18 cellular contexts compared by ENCODE assay signal in the genomic region with DNA sequence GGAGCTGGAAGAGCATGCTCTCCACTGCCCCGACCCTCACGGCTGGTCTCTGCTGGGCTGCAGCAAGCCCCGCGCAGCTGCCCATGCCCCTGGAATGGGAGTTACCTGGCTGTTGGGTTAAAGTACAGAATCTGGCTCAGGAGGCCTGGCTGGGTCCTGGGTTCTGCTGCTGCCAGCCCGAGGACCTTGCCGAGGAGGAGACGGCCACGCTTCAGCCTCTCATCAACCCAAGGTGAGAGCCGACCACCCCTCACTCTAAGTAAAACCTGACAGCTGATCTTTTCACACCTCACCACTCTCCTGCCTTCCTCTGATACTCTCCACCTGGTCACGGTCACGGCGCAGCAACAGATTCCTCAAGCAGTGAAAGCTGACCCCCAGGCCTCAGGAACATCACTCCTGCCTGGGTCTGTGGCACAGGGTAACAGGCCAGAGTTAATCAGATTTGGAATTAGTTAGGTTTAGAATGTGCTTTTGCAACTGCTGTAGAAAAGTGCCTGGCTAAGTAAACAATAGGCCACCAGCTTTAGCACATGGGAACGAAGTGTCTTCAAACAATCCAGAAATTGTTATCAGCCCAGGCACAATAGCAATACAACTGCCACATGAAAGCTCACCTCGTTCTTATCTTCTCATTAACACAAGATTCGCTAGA. TPM values are rescaled to one million over a fixed set of nuclear protein-coding genes. Genes with fewer than 3 reads are reported as not detected.
A peak's percentile ranks its signal among the peaks of the same experiment; 100 is the strongest.
DNase-seq lines count a peak whose midpoint lies in the region; ATAC-seq lines count a peak whose summit lies in the region.
"Had no signal": no experiment of that assay in that cellular context is flagged by ENCODE, and none has a peak within 500 bp of the region (broad histone marks: within the 10 kb centered on the region; RNA-seq: fewer than 3 reads in every experiment).

No MANE protein-coding gene starts in this region.

- H3K36me3 Mint-ChIP-seq in stimulated activated effector memory CD8-positive, alpha-beta T cell treated with anti-CD3 and anti-CD28 coated beads, Interleukin-12 subunit alpha, Interleukin-12 subunit beta, amount 100 ng/mL, for 72 hours: no peaks in the 10 kb centered on the region
- H3K36me3 Mint-ChIP-seq in activated CD4-positive, alpha-beta T cell treated with anti-CD3 and anti-CD28 coated beads for 36 hours (ENCODE audit: low read depth): peaks cover 1% of the 10 kb centered on the region
- H3K36me3 Mint-ChIP-seq: immature natural killer cell had no signal

- POLR2A ChIA-PET in activated CD4-positive, alpha-beta T cell treated with anti-CD3 and anti-CD28 coated beads for 36 hours (lab: Charles Lee): no interaction called here

- no peak for DNase-seq in adipocyte (ENCODE audit: low read depth)
- no peak for DNase-seq in left lobe of liver (ENCODE audit: low spot score)
- peak; percentile 48 for DNase-seq in posterior vena cava (ENCODE audit: low spot score)
- DNase-seq in SKM-1 treated with dmso at 0.1 percent for 144 hours (lab: John Stamatoyannopoulos, UW; ENCODE audit: unreplicated experiment): no peak
- DNase-seq in stimulated activated effector memory CD8-positive, alpha-beta T cell treated with anti-CD3 and anti-CD28 coated beads, Interleukin-12 subunit alpha, Interleukin-12 subunit beta, amount 100 ng/mL, for 72 hours (ENCODE audit: low spot score in 2 of 2): no peak
- DNase-seq in activated CD4-positive, alpha-beta T cell treated with anti-CD3 and anti-CD28 coated beads for 36 hours: no peak
- DNase-seq: ACHN; activated CD4-positive, alpha-beta T cell treated with anti-CD3 and anti-CD28 coated beads for 1 hour; activated T-cell treated with anti-CD3 and anti-CD28 coated beads, Interleukin-2, amount 50 U/mL, for 24 hours; effector CD4-positive, alpha-beta T cell; immature natural killer cell; NCI-H2171; OCI-M1; stimulated activated CD4-positive, alpha-beta T cell treated with anti-CD3 and anti-CD28 coated beads, Interleukin-12 subunit alpha, Interleukin-12 subunit beta, amount 100 ng/mL, for 4 hours; T-cell had no signal

- H3K9ac ChIP-seq in BLaER1: no peak overlapping the region
- H3K9ac ChIP-seq in adipocyte (ENCODE audit: low read length): peak overlapping the region; percentile 43

- H3K9me3 ChIP-seq in BLaER1 (peaks cover 22% of the 10 kb centered on the region), adipocyte (ENCODE audit: control insufficient read depth, low read length) (peaks cover 4% of the 10 kb centered on the region)

- H3K4me1 Mint-ChIP-seq in stimulated activated effector memory CD8-positive, alpha-beta T cell treated with anti-CD3 and anti-CD28 coated beads, Interleukin-12 subunit alpha, Interleukin-12 subunit beta, amount 100 ng/mL, for 72 hours: no peaks in the 10 kb centered on the region
- H3K4me1 Mint-ChIP-seq in activated CD4-positive, alpha-beta T cell treated with anti-CD3 and anti-CD28 coated beads for 36 hours: peaks cover 13% of the 10 kb centered on the region
- H3K4me1 Mint-ChIP-seq: immature natural killer cell had no signal

- H3K4me2 ChIP-seq in BLaER1: no peak overlapping the region

- no peak overlapping the region for H3K4me3 Mint-ChIP-seq in stimulated activated effector memory CD8-positive, alpha-beta T cell treated with anti-CD3 and anti-CD28 coated beads, Interleukin-12 subunit alpha, Interleukin-12 subunit beta, amount 100 ng/mL, for 72 hours
- no peak overlapping the region for H3K4me3 Mint-ChIP-seq in activated CD4-positive, alpha-beta T cell treated with anti-CD3 and anti-CD28 coated beads for 36 hours
- H3K4me3 Mint-ChIP-seq: activated T-cell treated with anti-CD3 and anti-CD28 coated beads, Interleukin-2, amount 50 U/mL, for 24 hours; HFFc6; immature natural killer cell; T-cell had no signal

- H3K9me3 Mint-ChIP-seq in stimulated activated effector memory CD8-positive, alpha-beta T cell treated with anti-CD3 and anti-CD28 coated beads, Interleukin-12 subunit alpha, Interleukin-12 subunit beta, amount 100 ng/mL, for 72 hours: peaks cover 2% of the 10 kb centered on the region
- H3K9me3 Mint-ChIP-seq in activated CD4-positive, alpha-beta T cell treated with anti-CD3 and anti-CD28 coated beads for 36 hours (ENCODE audit: low read depth): peaks cover 4% of the 10 kb centered on the region
- H3K9me3 Mint-ChIP-seq: activated T-cell treated with anti-CD3 and anti-CD28 coated beads, Interleukin-2, amount 50 U/mL, for 24 hours; immature natural killer cell had no signal

- CTCF ChIA-PET in activated CD4-positive, alpha-beta T cell treated with anti-CD3 and anti-CD28 coated beads for 36 hours (lab: Charles Lee): no interaction called here

- H4K20me1 ChIP-seq in BLaER1: peaks cover 11% of the 10 kb centered on the region; the same call in 1 of the 2 replicates

- no peak overlapping the region for H3K4me3 ChIP-seq in BLaER1
- H3K4me3 ChIP-seq in adipocyte (ENCODE audit: low read length): no peak overlapping the region

- H3K4me1 ChIP-seq in BLaER1 (peaks cover 65% of the 10 kb centered on the region), adipocyte (ENCODE audit: control insufficient read depth, insufficient read depth, low read length) (peaks cover 18% of the 10 kb centered on the region)

- H3K27ac Mint-ChIP-seq in stimulated activated effector memory CD8-positive, alpha-beta T cell treated with anti-CD3 and anti-CD28 coated beads, Interleukin-12 subunit alpha, Interleukin-12 subunit beta, amount 100 ng/mL, for 72 hours: no peak overlapping the region
- H3K27ac Mint-ChIP-seq in activated CD4-positive, alpha-beta T cell treated with anti-CD3 and anti-CD28 coated beads for 36 hours: no peak overlapping the region
- H3K27ac Mint-ChIP-seq: activated T-cell treated with anti-CD3 and anti-CD28 coated beads, Interleukin-2, amount 50 U/mL, for 24 hours; HFFc6; immature natural killer cell; T-cell had no signal

- H3K27ac ChIP-seq in BLaER1: peak overlapping the region; percentile 44; the same call in 1 of the 2 replicates

- H3K27me3 Mint-ChIP-seq in activated CD4-positive, alpha-beta T cell treated with anti-CD3 and anti-CD28 coated beads for 36 hours: no peaks in the 10 kb centered on the region
- H3K27me3 Mint-ChIP-seq: activated T-cell treated with anti-CD3 and anti-CD28 coated beads, Interleukin-2, amount 50 U/mL, for 24 hours; T-cell had no signal

- H3K36me3 ChIP-seq in BLaER1 (peaks cover 32% of the 10 kb centered on the region), adipocyte (ENCODE audit: control insufficient read depth, insufficient read depth, low read length, severe bottlenecking) (peaks cover 4% of the 10 kb centered on the region)

- no peaks in the 10 kb centered on the region for H3K27me3 ChIP-seq in BLaER1
- H3K27me3 ChIP-seq in adipocyte (replicated peaks; ENCODE audit: control insufficient read depth, insufficient read depth, low read length): no peaks in the 10 kb centered on the region

- ATAC-seq in left lobe of liver: peak; percentile 76
- ATAC-seq in stimulated activated effector memory CD8-positive, alpha-beta T cell treated with anti-CD3 and anti-CD28 coated beads, Interleukin-12 subunit alpha, Interleukin-12 subunit beta, amount 100 ng/mL, for 72 hours: no peak
- ATAC-seq in GM18868 (IDR thresholded peaks at IDR 0.05; ENCODE audit: unreplicated experiment): no peak
- no peak for ATAC-seq in activated CD4-positive, alpha-beta T cell treated with anti-CD3 and anti-CD28 coated beads for 36 hours
- ATAC-seq: T-cell had no signal

- intact Hi-C loops in posterior vena cava (cut with DNase I): no loop called here
- intact Hi-C loops in activated CD4-positive, alpha-beta T cell treated with anti-CD3 and anti-CD28 coated beads for 36 hours (cut with DNase I, micrococcal nuclease): no loop called here

RNA-seq across cellular contexts. Expression of a gene that starts 20.5 kb away (rescaled TPM):
- 12.3 TPM for total RNA-seq in left lobe of liver
- total RNA-seq in posterior vena cava: 10 to 100 TPM in 1 of 2 donors, 1 to 10 TPM in 1; 8.5 to 11.9 TPM
- 1 to 10 TPM; 6.0 to 9.0 TPM for total RNA-seq in activated CD4-positive, alpha-beta T cell treated with anti-CD3 and anti-CD28 coated beads for 36 hours
